Comparison of ENCODE assay signal across 11 cellular contexts in the genomic region with DNA sequence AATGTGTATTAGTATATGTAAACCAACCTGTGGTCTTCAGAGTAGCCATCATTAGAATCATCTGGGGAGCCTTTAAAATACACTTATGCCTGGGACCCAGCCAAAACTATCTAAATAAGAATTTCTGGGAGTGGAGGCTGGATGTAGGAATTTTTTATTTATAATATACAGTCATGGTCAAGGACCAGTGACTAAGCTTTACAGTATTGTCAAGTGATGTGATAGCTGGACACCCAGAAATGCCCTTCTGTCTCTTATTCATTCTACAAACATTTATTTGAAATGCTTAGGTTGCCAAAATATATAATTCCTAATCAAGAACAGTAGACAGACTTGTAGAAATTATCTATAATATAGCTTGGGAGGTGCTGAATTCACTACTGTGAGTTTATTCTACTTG.
DNase-seq lines count a peak whose midpoint lies in the region; ATAC-seq, FAIRE-seq and TF ChIP-seq lines count a peak whose summit lies in the region.
"Had no signal": no experiment of that assay in that cellular context is flagged by ENCODE, and none has a peak within 500 bp of the region (broad histone marks: within the 10 kb centered on the region; RNA-seq: fewer than 3 reads in every experiment).

No MANE protein-coding gene starts in this region.

- ATAC-seq in A549 (peak in 1 of 2 experiments; percentile 54; a peak in 3 of 6 replicates), GM21576 (IDR thresholded peaks at IDR 0.05; ENCODE audit: unreplicated experiment) (no peak)
- ATAC-seq in activated T-helper 17 cell treated with anti-CD3 and anti-CD28 coated beads, Interleukin-2, amount 50 U/mL, for 72 hours (replicated peaks) = no peak

- peak overlapping the region; percentile 86 for H3K27ac Mint-ChIP-seq in activated T-helper 17 cell treated with anti-CD3 and anti-CD28 coated beads, Interleukin-2, amount 50 U/mL, for 72 hours
- H3K27ac Mint-ChIP-seq: activated CD4-positive, alpha-beta T cell treated with anti-CD3 and anti-CD28 coated beads, Interleukin-2, amount 10 ng/mL, durations not matched to agents 7 days and 5 days had no signal

- no peak for TF ChIP-seq EP300 in A549 (IDR thresholded peaks at IDR 0.05)

- no peak for TF ChIP-seq RAD21 in A549 (conservative IDR thresholded peaks at IDR 0.05 in 1 of 2, IDR thresholded peaks at IDR 0.05 in 1 of 2)

- H3K36me3 Mint-ChIP-seq in activated T-helper 17 cell treated with anti-CD3 and anti-CD28 coated beads, Interleukin-2, amount 50 U/mL, for 72 hours (ENCODE audit: low read depth) = peaks cover 76% of the 10 kb centered on the region

- DNase-seq in A549 (ENCODE audit: low read depth in 1 of 2, low spot score in 1 of 2) (peak in 1 of 2 experiments; percentile 40), ELR (ENCODE audit: low read depth) (peak; percentile 90), iris pigment epithelial cell (ENCODE audit: low read depth) (peak; percentile 65), superior temporal gyrus (ENCODE audit: extremely low spot score) (no peak), kidney glomerular epithelial cell (lab: John Stamatoyannopoulos, UW) (no peak), small intestine (no peak)
- DNase-seq: activated CD4-positive, alpha-beta T cell treated with anti-CD3 and anti-CD28 coated beads, Interleukin-2, amount 10 ng/mL, durations not matched to agents 7 days and 5 days; Right ventricle myocardium superior had no signal

- H3K9me3 Mint-ChIP-seq in activated T-helper 17 cell treated with anti-CD3 and anti-CD28 coated beads, Interleukin-2, amount 50 U/mL, for 72 hours = no peaks in the 10 kb centered on the region

- no peak for TF ChIP-seq CTCF in A549 (IDR thresholded peaks at IDR 0.05)

- H3K27me3 Mint-ChIP-seq in activated T-helper 17 cell treated with anti-CD3 and anti-CD28 coated beads, Interleukin-2, amount 50 U/mL, for 72 hours = no peaks in the 10 kb centered on the region
- H3K27me3 Mint-ChIP-seq: activated CD4-positive, alpha-beta T cell treated with anti-CD3 and anti-CD28 coated beads, Interleukin-2, amount 10 ng/mL, durations not matched to agents 7 days and 5 days; IgD-negative memory B cell had no signal

- POLR2A ChIA-PET in A549 (lab: Yijun Ruan, JAX) = no interaction called here

- H3K4me3 ChIP-seq in A549 (no peak overlapping the region), small intestine (ENCODE audit: low read depth in 1 of 2, low read length in 2 of 2) (no peak overlapping the region)

- no peak for TF ChIP-seq POLR2A in A549 (IDR thresholded peaks at IDR 0.05; ENCODE audit: low read length)

- peak overlapping the region; percentile 69 for H3K4me3 Mint-ChIP-seq in activated T-helper 17 cell treated with anti-CD3 and anti-CD28 coated beads, Interleukin-2, amount 50 U/mL, for 72 hours
- H3K4me3 Mint-ChIP-seq: activated CD4-positive, alpha-beta T cell treated with anti-CD3 and anti-CD28 coated beads, Interleukin-2, amount 10 ng/mL, durations not matched to agents 7 days and 5 days had no signal

- no peaks in the 10 kb centered on the region for H3K27me3 ChIP-seq in small intestine (ENCODE audit: control insufficient read depth in 2 of 2, insufficient read depth in 2 of 2, low read length in 2 of 2)

- no peak for FAIRE-seq in A549 (lab: Jason Lieb, UNC)
- FAIRE-seq in small intestine (lab: Jason Lieb, UNC) = no peak

- H3K36me3 ChIP-seq in small intestine (ENCODE audit: control insufficient read depth in 2 of 2, insufficient read depth in 2 of 2, low read length in 2 of 2) = peaks cover 0 to under 1% of the 10 kb centered on the region in 2 donors

- CTCF ChIA-PET in A549 (lab: Yijun Ruan, JAX) = no interaction called here

- H3K9me3 ChIP-seq in A549 = no peaks in the 10 kb centered on the region
- no peaks in the 10 kb centered on the region for H3K9me3 ChIP-seq in small intestine (ENCODE audit: control insufficient read depth, low read depth)

- peaks cover 79% of the 10 kb centered on the region for H3K4me1 ChIP-seq in A549
- H3K4me1 ChIP-seq in small intestine (ENCODE audit: control insufficient read depth in 2 of 2, insufficient read depth in 1 of 2, low read depth in 1 of 2, low read length in 1 of 2) = peaks cover 0 to 22% of the 10 kb centered on the region in 2 donors

- peak overlapping the region; percentile 48 for H3K4me2 ChIP-seq in A549

- peaks cover 43% of the 10 kb centered on the region for H3K4me1 Mint-ChIP-seq in activated T-helper 17 cell treated with anti-CD3 and anti-CD28 coated beads, Interleukin-2, amount 50 U/mL, for 72 hours

- H3K27ac ChIP-seq in A549 (peak overlapping the region; percentile 55 to 56; a peak in 2 of 6 replicates), small intestine (ENCODE audit: low read depth in 1 of 2, low read length in 1 of 2) (no peak overlapping the region)

TF ChIP-seq in A549, 52 proteins besides CTCF, POLR2A, EP300 and RAD21:
- TF ChIP-seq FOSL2 (IDR thresholded peaks at IDR 0.05) (no peak), FOSL2 (CRISPR knock-in tag; IDR thresholded peaks at IDR 0.05) (peak; percentile 55; the same call in 1 of the 2 replicates), ESRRA (IDR thresholded peaks at IDR 0.05; ENCODE audit: borderline replicate concordance, low read length) (no peak), MAZ (IDR thresholded peaks at IDR 0.05; ENCODE audit: borderline replicate concordance, low read depth, low read length) (no peak), NR3C1 (IDR thresholded peaks at IDR 0.05) (no peak), JUNB (IDR thresholded peaks at IDR 0.05) (peak; percentile 48; the same call in 1 of the 2 replicates), MAFK (IDR thresholded peaks at IDR 0.05; ENCODE audit: partially characterized antibody) (peak; percentile 42), KDM5A (IDR thresholded peaks at IDR 0.05) (no peak), CEBPB (IDR thresholded peaks at IDR 0.05) (no peak), PHF8 (IDR thresholded peaks at IDR 0.05; ENCODE audit: borderline replicate concordance, low read depth) (no peak), ZSCAN20 (CRISPR knock-in tag; IDR thresholded peaks at IDR 0.05) (no peak), BHLHE40 (IDR thresholded peaks at IDR 0.05; ENCODE audit: low read depth, low read length) (no peak)
- TF ChIP-seq, protein P1, sequence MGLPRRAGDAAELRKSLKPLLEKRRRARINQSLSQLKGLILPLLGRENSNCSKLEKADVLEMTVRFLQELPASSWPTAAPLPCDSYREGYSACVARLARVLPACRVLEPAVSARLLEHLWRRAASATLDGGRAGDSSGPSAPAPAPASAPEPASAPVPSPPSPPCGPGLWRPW (IDR thresholded peaks at IDR 0.05) = no peak
- TF ChIP-seq, protein P2, sequence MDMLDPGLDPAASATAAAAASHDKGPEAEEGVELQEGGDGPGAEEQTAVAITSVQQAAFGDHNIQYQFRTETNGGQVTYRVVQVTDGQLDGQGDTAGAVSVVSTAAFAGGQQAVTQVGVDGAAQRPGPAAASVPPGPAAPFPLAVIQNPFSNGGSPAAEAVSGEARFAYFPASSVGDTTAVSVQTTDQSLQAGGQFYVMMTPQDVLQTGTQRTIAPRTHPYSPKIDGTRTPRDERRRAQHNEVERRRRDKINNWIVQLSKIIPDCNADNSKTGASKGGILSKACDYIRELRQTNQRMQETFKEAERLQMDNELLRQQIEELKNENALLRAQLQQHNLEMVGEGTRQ (IDR thresholded peaks at IDR 0.05) = no peak

Comparison
In these comparisons a context has a peak if more than half of its experiments do, and no peak if none do; other contexts are left out.
1. DNase-seq: peak in ELR (single experiment) and iris pigment epithelial cell (single experiment); none in superior temporal gyrus (single experiment), kidney glomerular epithelial cell (single experiment) and small intestine (single experiment).
2. H3K27ac ChIP-seq: peak in A549 (2 of 2); none in small intestine (0 of 2).